8 cellular contexts compared by ENCODE assay signal in the genomic region with DNA sequence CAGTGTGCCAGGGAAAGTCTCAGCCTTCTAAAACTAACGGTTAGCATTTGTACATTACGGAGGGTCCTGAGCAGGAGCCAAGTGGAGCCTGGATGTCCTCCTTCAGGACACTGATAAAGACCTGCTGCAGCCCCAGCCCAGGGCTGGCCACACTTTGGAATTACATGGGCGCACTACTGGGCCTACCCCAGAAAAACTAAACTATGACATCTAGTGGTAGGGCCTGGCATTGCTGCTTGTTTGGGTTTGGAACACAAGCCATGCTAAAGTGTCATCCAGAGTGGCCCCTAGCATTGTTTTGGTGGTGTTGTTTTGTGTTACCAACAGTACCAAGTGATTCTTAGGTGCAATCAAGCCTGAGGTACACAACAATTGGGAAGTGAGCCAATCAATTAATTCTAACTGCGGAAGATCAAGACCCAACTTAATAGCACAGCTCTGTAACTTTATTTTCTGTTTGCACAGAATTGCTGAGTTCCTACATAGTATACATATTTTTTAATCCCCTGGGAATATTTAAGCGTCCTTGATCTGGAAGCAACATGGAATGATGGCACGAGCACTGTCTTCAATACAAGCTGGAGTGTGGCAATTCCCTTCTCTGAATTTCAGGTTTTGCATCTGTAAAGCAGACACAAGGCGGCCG.
DNase-seq lines count a peak whose midpoint lies in the region; ATAC-seq and TF ChIP-seq lines count a peak whose summit lies in the region.

No MANE protein-coding gene starts in this region.

- no peak overlapping the region for H3K4me3 ChIP-seq in epithelial cell of proximal tubule (ENCODE audit: low read depth, low read length)

- H3K9me3 Mint-ChIP-seq in activated T-cell treated with anti-CD3 and anti-CD28 coated beads, Interleukin-2, amount 50 U/mL, for 4 hours = no peaks in the 10 kb centered on the region
- H3K9me3 Mint-ChIP-seq in IgD-negative memory B cell = no peaks in the 10 kb centered on the region
- H3K9me3 Mint-ChIP-seq in type B pancreatic cell = no peaks in the 10 kb centered on the region

- no peaks in the 10 kb centered on the region for H3K36me3 Mint-ChIP-seq in activated T-cell treated with anti-CD3 and anti-CD28 coated beads, Interleukin-2, amount 50 U/mL, for 4 hours (ENCODE audit: insufficient read depth)
- H3K36me3 Mint-ChIP-seq in IgD-negative memory B cell (peaks cover 1% of the 10 kb centered on the region), type B pancreatic cell (peaks cover 7% of the 10 kb centered on the region)

- ATAC-seq in activated T-cell treated with anti-CD3 and anti-CD28 coated beads, Interleukin-2, amount 50 U/mL, for 4 hours = no peak
- ATAC-seq in HG02759 (IDR thresholded peaks at IDR 0.05; ENCODE audit: unreplicated experiment) = no peak

- no peaks in the 10 kb centered on the region for H3K27me3 Mint-ChIP-seq in activated T-cell treated with anti-CD3 and anti-CD28 coated beads, Interleukin-2, amount 50 U/mL, for 4 hours (ENCODE audit: low read depth)
- H3K27me3 Mint-ChIP-seq in IgD-negative memory B cell = peaks cover 3% of the 10 kb centered on the region
- no peaks in the 10 kb centered on the region for H3K27me3 Mint-ChIP-seq in type B pancreatic cell

- H3K27ac Mint-ChIP-seq in IgD-negative memory B cell (peak overlapping the region in 2 of 3 donors; percentile 31 to 71), type B pancreatic cell (no peak overlapping the region)

- no peak overlapping the region for H3K4me3 Mint-ChIP-seq in activated T-cell treated with anti-CD3 and anti-CD28 coated beads, Interleukin-2, amount 50 U/mL, for 4 hours
- peak overlapping the region in 3 of 4 donors; percentile 23 to 77 (median 43) for H3K4me3 Mint-ChIP-seq in IgD-negative memory B cell
- no peak overlapping the region for H3K4me3 Mint-ChIP-seq in type B pancreatic cell

- DNase-seq in activated T-cell treated with anti-CD3 and anti-CD28 coated beads for 1 hour (ENCODE audit: low read depth) = peak; percentile 4
- DNase-seq in activated T-cell treated with anti-CD3 and anti-CD28 coated beads, Interleukin-2, amount 50 U/mL, for 4 hours = no peak
- DNase-seq in UCSD-AML1 (lab: John Stamatoyannopoulos, UW; ENCODE audit: unreplicated experiment) = peak; percentile 24
- no peak for DNase-seq in epithelial cell of proximal tubule (ENCODE audit: low read depth)
- peak; percentile 70 for DNase-seq in midbrain (lab: John Stamatoyannopoulos, UW)
- DNase-seq in type B pancreatic cell (ENCODE audit: extremely low spot score, unreplicated experiment) = no peak

- H3K4me1 Mint-ChIP-seq in activated T-cell treated with anti-CD3 and anti-CD28 coated beads, Interleukin-2, amount 50 U/mL, for 4 hours (ENCODE audit: low read depth) = peaks cover 3% of the 10 kb centered on the region
- H3K4me1 Mint-ChIP-seq in IgD-negative memory B cell (peaks cover 41 to 49% (median 42%) of the 10 kb centered on the region in 3 donors), type B pancreatic cell (ENCODE audit: unreplicated experiment) (peaks cover 45% of the 10 kb centered on the region)

- peak; percentile 98 for TF ChIP-seq CTCF in epithelial cell of proximal tubule (conservative IDR thresholded peaks at IDR 0.05; ENCODE audit: low read depth, low read length)
- TF ChIP-seq CTCF in type B pancreatic cell (conservative IDR thresholded peaks at IDR 0.05) = peak; percentile 86

Comparison
In these comparisons a context has a peak if more than half of its experiments do, and no peak if none do; other contexts are left out.
1. DNase-seq: peak in activated T-cell treated with anti-CD3 and anti-CD28 coated beads for 1 hour (single experiment), UCSD-AML1 (single experiment) and midbrain (single experiment); none in activated T-cell treated with anti-CD3 and anti-CD28 coated beads, Interleukin-2, amount 50 U/mL, for 4 hours (single experiment), epithelial cell of proximal tubule (single experiment) and type B pancreatic cell (single experiment).
2. H3K4me3 Mint-ChIP-seq: peak in IgD-negative memory B cell (3 of 4); none in activated T-cell treated with anti-CD3 and anti-CD28 coated beads, Interleukin-2, amount 50 U/mL, for 4 hours (single experiment) and type B pancreatic cell (single experiment).